8 cellular contexts compared by ENCODE assay signal in genomic region chr3:98022978-98023820, GRCh38. TPM values are rescaled to one million over a fixed set of nuclear protein-coding genes. Genes with fewer than 3 reads are reported as not detected.
A peak's percentile ranks its signal among the peaks of the same experiment; 100 is the strongest.
DNase-seq lines count a peak whose midpoint lies in the region; ATAC-seq and TF ChIP-seq lines count a peak whose summit lies in the region.

No MANE protein-coding gene starts in this region.

- H3K4ac ChIP-seq in IMR-90 (ENCODE audit: low read depth, low read length) = no peak overlapping the region

- H2BK15ac ChIP-seq in IMR-90 (ENCODE audit: low read depth, low read length) = no peak overlapping the region

- H4K20me1 ChIP-seq in IMR-90 (ENCODE audit: insufficient read depth, low read length) (no peaks in the 10 kb centered on the region), PC-3 (ENCODE audit: low read length) (no peaks in the 10 kb centered on the region)

- no peaks in the 10 kb centered on the region for H3K9me3 Mint-ChIP-seq in natural killer cell
- H3K9me3 Mint-ChIP-seq in stimulated activated naive B cell treated with anti-CD40 and anti-IgM and Interleukin-4, amounts not matched to agents 10 μg/mL and 1 μg/mL and 100 μg/mL, for 72 hours = no peaks in the 10 kb centered on the region

- ATAC-seq in GM21515 (IDR thresholded peaks at IDR 0.05; ENCODE audit: unreplicated experiment) (peak; percentile 68), IMR-90 (ENCODE audit: low read depth) (peak; percentile 87), PC-3 (peak; percentile 91), natural killer cell (peak; percentile 72 to 80 (median 77))
- ATAC-seq in stimulated activated naive B cell treated with anti-CD40 and anti-IgM and Interleukin-4, amounts not matched to agents 10 μg/mL and 1 μg/mL and 100 μg/mL, for 72 hours (replicated peaks) = peak; percentile 79 to 86

- H3F3A ChIP-seq in PC-3 (ENCODE audit: low read length, unreplicated experiment) = no peaks in the 10 kb centered on the region

- peak; percentile 78 for DNase-seq in D341Med (ENCODE audit: low spot score)
- peak; percentile 68 for DNase-seq in IMR-90
- peak; percentile 88 for DNase-seq in PC-3
- peak; percentile 93 for DNase-seq in activated T-cell treated with anti-CD3 and anti-CD28 coated beads, Interleukin-2, amount 50 U/mL, for 1 hour
- peak; percentile 3 for DNase-seq in esophagus squamous epithelium (lab: John Stamatoyannopoulos, UW)
- DNase-seq in natural killer cell = peak; percentile 86
- peak; percentile 64 for DNase-seq in stimulated activated naive B cell treated with anti-CD40 and anti-IgM and Interleukin-4, amounts not matched to agents 10 μg/mL and 1 μg/mL and 100 μg/mL, for 72 hours

- H3K79me1 ChIP-seq in IMR-90 (ENCODE audit: low read depth in 1 of 2, low read length in 2 of 2) = no peaks in the 10 kb centered on the region

- no peak overlapping the region for H2AK5ac ChIP-seq in IMR-90 (ENCODE audit: low read depth, low read length)

- H3K9me3 ChIP-seq in IMR-90 (ENCODE audit: control insufficient read depth, insufficient read depth, low read length) (no peaks in the 10 kb centered on the region), PC-3 (ENCODE audit: low read length) (no peaks in the 10 kb centered on the region), esophagus squamous epithelium (no peaks in the 10 kb centered on the region)

- BruUV-seq in IMR-90 (replicated peaks; lab: Mats Ljungman, UMichigan) = no TSS peak
- no TSS peak for BruUV-seq in PC-3 (replicated peaks; lab: Mats Ljungman, UMichigan)

- peak; percentile 97 for TF ChIP-seq RAD21 in IMR-90 (IDR thresholded peaks at IDR 0.05; ENCODE audit: low read length)

- H3K27ac Mint-ChIP-seq in natural killer cell = no peak overlapping the region
- H3K27ac Mint-ChIP-seq in stimulated activated naive B cell treated with anti-CD40 and anti-IgM and Interleukin-4, amounts not matched to agents 10 μg/mL and 1 μg/mL and 100 μg/mL, for 72 hours = no peak overlapping the region

- peak; percentile 96 for TF ChIP-seq CTCF in IMR-90 (conservative IDR thresholded peaks at IDR 0.05; ENCODE audit: low read depth, low read length)
- TF ChIP-seq CTCF in PC-3 (conservative IDR thresholded peaks at IDR 0.05; ENCODE audit: low read depth, low read length) = peak; percentile 99
- peak; percentile 93 to 99 (median 96) for TF ChIP-seq CTCF in esophagus squamous epithelium (IDR thresholded peaks at IDR 0.05)
- peak; percentile 97 for TF ChIP-seq CTCF in natural killer cell (IDR thresholded peaks at IDR 0.05)

- no peak overlapping the region for H3K14ac ChIP-seq in IMR-90 (replicated peaks; ENCODE audit: low read depth, low read length)

- no peaks in the 10 kb centered on the region for H3K79me2 ChIP-seq in PC-3 (ENCODE audit: low read length)

- CTCF ChIA-PET in IMR-90 (lab: Yijun Ruan, JAX) = interaction anchor here (0.5 to 2.7 kb wide), 13 partner anchors 10 to 1188 kb away, joined by 3 to 13 read pairs (median 5); no protein-coding TSS in a partner anchor
- CTCF ChIA-PET in PC-3 (lab: Charles Lee) = interaction anchor here (0.5 to 1.1 kb wide), 6 partner anchors 15 to 547 kb away, joined by 3 to 5 read pairs (median 3); partner anchors contain the start of gene CRYBG3

- H3K9me2 ChIP-seq in PC-3 (replicated peaks; ENCODE audit: low read length) = no peaks in the 10 kb centered on the region

- no peak overlapping the region for H3K4me3 Mint-ChIP-seq in natural killer cell
- H3K4me3 Mint-ChIP-seq in stimulated activated naive B cell treated with anti-CD40 and anti-IgM and Interleukin-4, amounts not matched to agents 10 μg/mL and 1 μg/mL and 100 μg/mL, for 72 hours = no peak overlapping the region

- H3K4me1 ChIP-seq in IMR-90 (ENCODE audit: control insufficient read depth, insufficient read depth, low read length) (no peaks in the 10 kb centered on the region), PC-3 (ENCODE audit: insufficient read depth, low read length) (no peaks in the 10 kb centered on the region), esophagus squamous epithelium (peaks cover 0 to 31% (median 0%) of the 10 kb centered on the region in 3 donors)

- intact Hi-C loops in IMR-90 (cut with micrococcal nuclease) = loop anchor here (1.0 kb wide), 3 partner anchors 202 to 304 kb away; no protein-coding TSS in a partner anchor
- intact Hi-C loops in PC-3 (cut with micrococcal nuclease) = loop anchor here (1.0 to 5.0 kb wide), 6 partner anchors 22 to 304 kb away; no protein-coding TSS in a partner anchor
- intact Hi-C loops in esophagus squamous epithelium (cut with DNase I) = no loop called here
- intact Hi-C loops in natural killer cell (cut with micrococcal nuclease) = loop anchor here (1.0 kb wide), 1 partner anchor 230 kb away; no protein-coding TSS in a partner anchor

- no peak overlapping the region for H2BK20ac ChIP-seq in IMR-90 (ENCODE audit: low read depth, low read length)

- H3K4me3 ChIP-seq in IMR-90 (ENCODE audit: insufficient read depth, low read depth, low read length) (no peak overlapping the region), PC-3 (ENCODE audit: low read length) (no peak overlapping the region), esophagus squamous epithelium (no peak overlapping the region)

- no peak overlapping the region for H4K8ac ChIP-seq in IMR-90 (ENCODE audit: low read depth in 2 of 2, low read length in 2 of 2)

- H3K4me1 Mint-ChIP-seq in natural killer cell = no peaks in the 10 kb centered on the region
- H3K4me1 Mint-ChIP-seq in stimulated activated naive B cell treated with anti-CD40 and anti-IgM and Interleukin-4, amounts not matched to agents 10 μg/mL and 1 μg/mL and 100 μg/mL, for 72 hours = peaks cover 0 to 3% of the 10 kb centered on the region in 2 donors

- no peak overlapping the region for H2BK5ac ChIP-seq in IMR-90 (ENCODE audit: low read depth, low read length, poor library complexity, severe bottlenecking)

- H3K27ac ChIP-seq in IMR-90 (ENCODE audit: insufficient read depth, low read length) (no peak overlapping the region), PC-3 (ENCODE audit: low read length) (no peak overlapping the region), esophagus squamous epithelium (no peak overlapping the region)

- no peak overlapping the region for H3K18ac ChIP-seq in IMR-90 (ENCODE audit: low read depth, low read length)

- H3K27me3 ChIP-seq in IMR-90 (ENCODE audit: control insufficient read depth, insufficient read depth, low read length) = peaks cover 4% of the 10 kb centered on the region
- H3K27me3 ChIP-seq in PC-3 (ENCODE audit: low read length) = peaks cover 9% of the 10 kb centered on the region; the same call in 1 of the 2 replicates
- H3K27me3 ChIP-seq in esophagus squamous epithelium = no peaks in the 10 kb centered on the region

- WGBS in IMR-90 (ENCODE audit: extremely low coverage in 2 of 2, insufficient read length in 1 of 2), 2 experiments = 0% methylated on average over 2 of the region's 13 CpGs; no CpG with 5 or more reads in 1 of the 2 experiments
- WGBS in esophagus squamous epithelium, 2 donors = 25 to 28% methylated on average over 13 of the region's 13 CpGs

- H2AFZ ChIP-seq in IMR-90 (replicated peaks; ENCODE audit: low read length, poor library complexity) (no peak overlapping the region), PC-3 (ENCODE audit: low read length) (no peak overlapping the region)

- no peak overlapping the region for H3K23ac ChIP-seq in IMR-90 (ENCODE audit: low read depth, low read length)

- H2BK120ac ChIP-seq in IMR-90 (ENCODE audit: low read depth, low read length) = no peak overlapping the region

- POLR2A ChIA-PET in IMR-90 (lab: Charles Lee; ENCODE audit: unreplicated experiment) (no interaction called here), PC-3 (lab: Charles Lee; ENCODE audit: unreplicated experiment) (no interaction called here)

- no peak overlapping the region for H3K56ac ChIP-seq in IMR-90 (ENCODE audit: extremely low read depth, insufficient read depth, low read length)

- H3K4me2 ChIP-seq in IMR-90 (ENCODE audit: low read depth, low read length) (no peak overlapping the region), PC-3 (ENCODE audit: low read length) (no peak overlapping the region)

- H3K27me3 Mint-ChIP-seq in natural killer cell (ENCODE audit: low read depth in 2 of 2) = peaks cover 0 to 8% of the 10 kb centered on the region in 2 donors
- no peaks in the 10 kb centered on the region for H3K27me3 Mint-ChIP-seq in stimulated activated naive B cell treated with anti-CD40 and anti-IgM and Interleukin-4, amounts not matched to agents 10 μg/mL and 1 μg/mL and 100 μg/mL, for 72 hours

- H3K9me1 ChIP-seq in IMR-90 (ENCODE audit: insufficient read depth, low read length) = no peaks in the 10 kb centered on the region

- H3K36me3 ChIP-seq in IMR-90 (ENCODE audit: control insufficient read depth, insufficient read depth, low read length) (no peaks in the 10 kb centered on the region), PC-3 (ENCODE audit: low read depth, low read length) (no peaks in the 10 kb centered on the region), esophagus squamous epithelium (no peaks in the 10 kb centered on the region)

- dilution Hi-C loops in IMR-90 (cut with HindIII; ENCODE audit: low sequenced_read_pairs, unreplicated experiment) = loop anchor here (25.0 kb wide), 1 partner anchor 211 kb away; the partner anchor contains the start of gene CRYBG3

- no peak overlapping the region for H4K5ac ChIP-seq in IMR-90 (ENCODE audit: low read depth, low read length)

- no peak overlapping the region for H2AK9ac ChIP-seq in IMR-90 (replicated peaks; ENCODE audit: low read depth, low read length, poor library complexity)

- in situ Hi-C loops in IMR-90 (cut with MboI; ENCODE audit: low sequenced_read_pairs) = loop anchor here (5.0 kb wide), 1 partner anchor 231 kb away; no protein-coding TSS in a partner anchor

- no peak overlapping the region for H4K91ac ChIP-seq in IMR-90 (ENCODE audit: insufficient read depth, low read depth, low read length)

- H3K36me3 Mint-ChIP-seq in natural killer cell = no peaks in the 10 kb centered on the region
- no peaks in the 10 kb centered on the region for H3K36me3 Mint-ChIP-seq in stimulated activated naive B cell treated with anti-CD40 and anti-IgM and Interleukin-4, amounts not matched to agents 10 μg/mL and 1 μg/mL and 100 μg/mL, for 72 hours

- TF ChIP-seq POLR2A in IMR-90 (IDR thresholded peaks at IDR 0.05; ENCODE audit: low read depth, low read length) = 0 out of 2 replicates have a peak, but pooled peaks have one; percentile 42
- TF ChIP-seq POLR2A in esophagus squamous epithelium (IDR thresholded peaks at IDR 0.05) = no peak

- H3K9ac ChIP-seq in IMR-90 (ENCODE audit: low read depth, low read length) (no peak overlapping the region), PC-3 (ENCODE audit: low read length) (no peak overlapping the region)

RNA-seq across cellular contexts. Expression of gene GABRR3, which starts 11.9 kb away (rescaled TPM):
- total RNA-seq in IMR-90 (2012; rRNA removed) = not detected in 2 replicates
- polyA plus RNA-seq in IMR-90 (2012; rRNA removed) = not detected in 2 replicates
- not detected in 2 replicates for polyA plus RNA-seq in IMR-90 (2012; cell fraction: cytosol; rRNA removed)
- not detected in 2 replicates for polyA plus RNA-seq in IMR-90 (2012; cell fraction: nucleus; rRNA removed; ENCODE audit: low replicate concordance)
- total RNA-seq in PC-3 (2014; rRNA removed) = not detected in 2 replicates
- not detected for total RNA-seq in esophagus squamous epithelium
- not detected for total RNA-seq in natural killer cell

RNA-seq across cellular contexts. Expression of gene RIOX2, which starts 51.0 kb away (rescaled TPM):
- total RNA-seq in IMR-90 (2012; rRNA removed) = 26.7 and 27.8 TPM in 2 replicates
- 15.1 and 17.2 TPM in 2 replicates for polyA plus RNA-seq in IMR-90 (2012; rRNA removed)
- polyA plus RNA-seq in IMR-90 (2012; cell fraction: cytosol; rRNA removed) = 5.2 and 6.4 TPM in 2 replicates
- polyA plus RNA-seq in IMR-90 (2012; cell fraction: nucleus; rRNA removed; ENCODE audit: low replicate concordance) = 11.3 and 26.8 TPM in 2 replicates
- total RNA-seq in PC-3 (2014; rRNA removed) = 31.0 and 46.4 TPM in 2 replicates
- total RNA-seq in esophagus squamous epithelium = 10 to 100 TPM; 26.7 to 45.6 (median 41.1) TPM
- total RNA-seq in natural killer cell = 10 to 100 TPM in 2 of 3 donors, 1 to 10 TPM in 1; 8.7 to 16.2 (median 13.5) TPM

Comparison
In these comparisons a context has a peak if more than half of its experiments do, and no peak if none do; other contexts are left out.
1. DNase-seq: peak in every context shown above with its lines; median percentile 93 in activated T-cell treated with anti-CD3 and anti-CD28 coated beads, Interleukin-2, amount 50 U/mL, for 1 hour; 88 in PC-3; 86 in natural killer cell; 78 in D341Med; 68 in IMR-90; 64 in stimulated activated naive B cell treated with anti-CD40 and anti-IgM and Interleukin-4, amounts not matched to agents 10 μg/mL and 1 μg/mL and 100 μg/mL, for 72 hours; 3 in esophagus squamous epithelium.